Comparison of ENCODE assay signal across 10 cellular contexts in the genomic region with DNA sequence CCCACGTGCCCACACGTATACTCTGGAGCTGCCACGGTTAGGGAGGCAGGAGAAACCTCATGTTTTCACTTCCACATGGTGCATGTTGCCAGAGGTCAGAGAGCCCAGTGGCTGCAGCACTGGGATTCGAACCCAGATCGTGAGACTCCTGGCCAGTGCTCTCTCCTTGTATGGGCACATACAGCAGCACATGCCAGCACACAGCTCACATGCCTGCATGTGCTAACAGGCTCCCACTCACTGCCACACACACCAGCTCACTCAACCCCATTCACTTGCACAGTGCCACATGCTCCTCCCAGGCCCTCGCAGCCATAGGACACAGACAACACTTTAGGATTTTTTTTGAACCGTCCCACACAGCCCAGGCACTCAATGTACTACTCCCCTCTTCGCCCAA. TPM values are rescaled to one million over a fixed set of nuclear protein-coding genes. Genes with fewer than 3 reads are reported as not detected.
DNase-seq lines count a peak whose midpoint lies in the region; ATAC-seq, FAIRE-seq and TF ChIP-seq lines count a peak whose summit lies in the region.
"Had no signal": no experiment of that assay in that cellular context is flagged by ENCODE, and none has a peak within 500 bp of the region (broad histone marks: within the 10 kb centered on the region; RNA-seq: fewer than 3 reads in every experiment).

No MANE protein-coding gene starts in this region.

- H3K27me3 ChIP-seq in mucosa of rectum (ENCODE audit: control insufficient read depth in 2 of 2, insufficient read depth in 2 of 2, low read length in 2 of 2) (no peaks in the 10 kb centered on the region), aorta (ENCODE audit: control insufficient read depth in 1 of 2, insufficient read depth in 2 of 2, low read length in 1 of 2) (no peaks in the 10 kb centered on the region)

- H3K4me3 ChIP-seq in mucosa of rectum (ENCODE audit: low read length in 2 of 2) (no peak overlapping the region), aorta (ENCODE audit: low read length in 2 of 2) (no peak overlapping the region)

- H3K27ac ChIP-seq in mucosa of rectum (ENCODE audit: low read depth in 2 of 2, low read length in 2 of 2) (peak overlapping the region; percentile 96 to 98), aorta (ENCODE audit: low read depth in 1 of 2, low read length in 2 of 2) (peak overlapping the region; percentile 12 to 70)

- intact Hi-C loops in dendritic cell treated with granulocyte-macrophage colony-stimulating factor and Interleukin-4, amounts not matched to agents 40 ng/mL and 50 ng/mL, for 4 days (cut with micrococcal nuclease): no loop called here
- intact Hi-C loops in aorta (cut with DNase I): no loop called here

- H3K9me3 ChIP-seq in mucosa of rectum (ENCODE audit: control insufficient read depth in 2 of 2, low read length in 2 of 2) (no peaks in the 10 kb centered on the region), aorta (ENCODE audit: control insufficient read depth, low read length) (no peaks in the 10 kb centered on the region)

- peak overlapping the region; percentile 57 to 69 for H3K27ac Mint-ChIP-seq in activated naive CD4-positive, alpha-beta T cell treated with anti-CD3 and anti-CD28 coated beads, Interleukin-2, amount 50 U/mL, for 72 hours
- H3K27ac Mint-ChIP-seq in dendritic cell treated with granulocyte-macrophage colony-stimulating factor and Interleukin-4, amounts not matched to agents 40 ng/mL and 50 ng/mL, for 4 days: peak overlapping the region; percentile 97
- H3K27ac Mint-ChIP-seq: CD4-positive, alpha-beta T cell had no signal

- H3K36me3 ChIP-seq in mucosa of rectum (ENCODE audit: control insufficient read depth in 2 of 2, insufficient read depth in 2 of 2, low read length in 2 of 2) (no peaks in the 10 kb centered on the region), aorta (ENCODE audit: control insufficient read depth in 1 of 2, insufficient read depth in 2 of 2, low read length in 1 of 2) (no peaks in the 10 kb centered on the region)

- no peaks in the 10 kb centered on the region for H3K27me3 Mint-ChIP-seq in dendritic cell treated with granulocyte-macrophage colony-stimulating factor and Interleukin-4, amounts not matched to agents 40 ng/mL and 50 ng/mL, for 4 days
- H3K27me3 Mint-ChIP-seq: CD4-positive, alpha-beta T cell had no signal

- WGBS in aorta, 2 donors: 16 to 18% methylated on average over 8 of the region's 8 CpGs

- ATAC-seq in activated naive CD4-positive, alpha-beta T cell treated with anti-CD3 and anti-CD28 coated beads, Interleukin-2, amount 50 U/mL, for 72 hours: no peak
- ATAC-seq in aorta (ENCODE audit: low FRiP score): no peak

- FAIRE-seq in H54 (lab: Jason Lieb, UNC): no peak

- peak overlapping the region; percentile 37 for H3K4me3 Mint-ChIP-seq in dendritic cell treated with granulocyte-macrophage colony-stimulating factor and Interleukin-4, amounts not matched to agents 40 ng/mL and 50 ng/mL, for 4 days
- H3K4me3 Mint-ChIP-seq: CD4-positive, alpha-beta T cell had no signal

- H3K4me1 ChIP-seq in mucosa of rectum (ENCODE audit: control insufficient read depth in 2 of 2, insufficient read depth in 2 of 2, low read length in 2 of 2) (peaks cover 61 to 71% of the 10 kb centered on the region in 2 donors), aorta (ENCODE audit: control insufficient read depth in 1 of 2, insufficient read depth in 2 of 2, low read length in 2 of 2) (no peaks in the 10 kb centered on the region)

- DNase-seq in activated naive CD4-positive, alpha-beta T cell treated with anti-CD3 and anti-CD28 coated beads, Interleukin-2, amount 50 U/mL, for 72 hours (ENCODE audit: low spot score in 2 of 2): no peak
- DNase-seq in activated naive CD4-positive, alpha-beta T cell (lab: John Stamatoyannopoulos, UW): no peak
- DNase-seq in aorta (no peak), activated gamma-delta T cell (lab: John Stamatoyannopoulos, UW) (no peak), H54 (ENCODE audit: insufficient read length, low spot score) (no peak), NCI-H446 (lab: John Stamatoyannopoulos, UW) (no peak)
- DNase-seq: CD4-positive, alpha-beta T cell; NCI-H2081 treated with DMSO at 0.1 percent for 48 hours had no signal

- peak overlapping the region; percentile 53 to 56 for H3K9ac ChIP-seq in mucosa of rectum (ENCODE audit: low read depth in 1 of 2, low read length in 2 of 2)

- no peaks in the 10 kb centered on the region for H3K9me3 Mint-ChIP-seq in activated naive CD4-positive, alpha-beta T cell treated with anti-CD3 and anti-CD28 coated beads, Interleukin-2, amount 50 U/mL, for 72 hours
- no peaks in the 10 kb centered on the region for H3K9me3 Mint-ChIP-seq in dendritic cell treated with granulocyte-macrophage colony-stimulating factor and Interleukin-4, amounts not matched to agents 40 ng/mL and 50 ng/mL, for 4 days
- H3K9me3 Mint-ChIP-seq: CD4-positive, alpha-beta T cell had no signal

- no peaks in the 10 kb centered on the region for H3K36me3 Mint-ChIP-seq in activated naive CD4-positive, alpha-beta T cell treated with anti-CD3 and anti-CD28 coated beads, Interleukin-2, amount 50 U/mL, for 72 hours
- H3K36me3 Mint-ChIP-seq in dendritic cell treated with granulocyte-macrophage colony-stimulating factor and Interleukin-4, amounts not matched to agents 40 ng/mL and 50 ng/mL, for 4 days (ENCODE audit: low read depth): peaks cover 10% of the 10 kb centered on the region

- TF ChIP-seq POLR2A in H54 (IDR thresholded peaks at IDR 0.05; ENCODE audit: low read depth, low read length): no peak

- H3K4me1 Mint-ChIP-seq in dendritic cell treated with granulocyte-macrophage colony-stimulating factor and Interleukin-4, amounts not matched to agents 40 ng/mL and 50 ng/mL, for 4 days (ENCODE audit: low read depth): peaks cover 82% of the 10 kb centered on the region

RNA-seq across cellular contexts. Expression of a gene that starts 49.5 kb away (rescaled TPM):
- total RNA-seq in activated naive CD4-positive, alpha-beta T cell treated with anti-CD3 and anti-CD28 coated beads, Interleukin-2, amount 50 U/mL, for 72 hours: 10 to 100 TPM; 43.1 to 57.7 TPM
- total RNA-seq in aorta: 10 to 100 TPM; 21.6 to 22.8 TPM
- 10 to 100 TPM; 22.5 to 39.9 TPM for polyA plus RNA-seq in aorta

RNA-seq across cellular contexts. Expression of a gene that starts 55.8 kb away (rescaled TPM):
- under 1 TPM in 1 of 2 donors, not detected in 1; 0.84 TPM for total RNA-seq in activated naive CD4-positive, alpha-beta T cell treated with anti-CD3 and anti-CD28 coated beads, Interleukin-2, amount 50 U/mL, for 72 hours
- total RNA-seq in aorta: 10 to 100 TPM; 42.9 to 43.6 TPM
- 10 to 100 TPM; 25.4 to 26.7 TPM for polyA plus RNA-seq in aorta

Comparison
In these comparisons a context has a peak if more than half of its experiments do, and no peak if none do; other contexts are left out.
1. RNA of a gene that starts 55.8 kb away (total RNA-seq): 42.9 to 43.6 TPM in aorta; 0.84 TPM in activated naive CD4-positive, alpha-beta T cell treated with anti-CD3 and anti-CD28 coated beads, Interleukin-2, amount 50 U/mL, for 72 hours; every median in the first group is over 10 times any median in the second.